ENCODE assay signal across 1 cellular context in the genomic region with DNA sequence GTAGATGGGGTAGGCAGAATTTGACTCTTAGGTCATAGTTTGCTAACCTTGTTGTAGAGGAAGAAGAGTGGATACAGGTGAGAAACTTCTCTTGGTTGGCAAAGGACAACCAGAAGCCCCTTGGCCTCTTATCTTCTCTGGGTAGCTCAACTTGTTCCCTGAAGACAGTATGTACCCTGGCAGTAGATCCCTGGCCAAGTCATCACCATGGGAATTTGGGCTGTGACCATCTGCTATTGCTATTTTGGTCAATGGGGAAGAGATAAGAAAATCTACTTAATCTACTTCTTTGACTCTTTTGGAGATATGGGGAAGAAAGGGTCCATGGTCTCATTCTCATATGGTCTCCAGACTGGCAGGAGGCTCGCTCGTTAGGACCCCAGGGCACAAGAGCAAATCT.
TF ChIP-seq lines count a peak whose summit lies in the region.

No MANE protein-coding gene starts in this region.

TF ChIP-seq in IMR-90, 13 proteins besides CTCF, POLR2A, EP300 and RAD21 (continued from another document):
- TF ChIP-seq CHD1 (IDR thresholded peaks at IDR 0.05; ENCODE audit: low read depth, low read length) (no peak), BHLHE40 (IDR thresholded peaks at IDR 0.05; ENCODE audit: low read depth, low read length) (no peak), CEBPB (IDR thresholded peaks at IDR 0.05; ENCODE audit: low read depth, low read length) (no peak), MAFK (IDR thresholded peaks at IDR 0.05; ENCODE audit: low read depth, low read length) (no peak), SMC3 (IDR thresholded peaks at IDR 0.05; ENCODE audit: low read depth, low read length) (no peak)
